Comparison of ENCODE assay signal across 8 cellular contexts in the genomic region with DNA sequence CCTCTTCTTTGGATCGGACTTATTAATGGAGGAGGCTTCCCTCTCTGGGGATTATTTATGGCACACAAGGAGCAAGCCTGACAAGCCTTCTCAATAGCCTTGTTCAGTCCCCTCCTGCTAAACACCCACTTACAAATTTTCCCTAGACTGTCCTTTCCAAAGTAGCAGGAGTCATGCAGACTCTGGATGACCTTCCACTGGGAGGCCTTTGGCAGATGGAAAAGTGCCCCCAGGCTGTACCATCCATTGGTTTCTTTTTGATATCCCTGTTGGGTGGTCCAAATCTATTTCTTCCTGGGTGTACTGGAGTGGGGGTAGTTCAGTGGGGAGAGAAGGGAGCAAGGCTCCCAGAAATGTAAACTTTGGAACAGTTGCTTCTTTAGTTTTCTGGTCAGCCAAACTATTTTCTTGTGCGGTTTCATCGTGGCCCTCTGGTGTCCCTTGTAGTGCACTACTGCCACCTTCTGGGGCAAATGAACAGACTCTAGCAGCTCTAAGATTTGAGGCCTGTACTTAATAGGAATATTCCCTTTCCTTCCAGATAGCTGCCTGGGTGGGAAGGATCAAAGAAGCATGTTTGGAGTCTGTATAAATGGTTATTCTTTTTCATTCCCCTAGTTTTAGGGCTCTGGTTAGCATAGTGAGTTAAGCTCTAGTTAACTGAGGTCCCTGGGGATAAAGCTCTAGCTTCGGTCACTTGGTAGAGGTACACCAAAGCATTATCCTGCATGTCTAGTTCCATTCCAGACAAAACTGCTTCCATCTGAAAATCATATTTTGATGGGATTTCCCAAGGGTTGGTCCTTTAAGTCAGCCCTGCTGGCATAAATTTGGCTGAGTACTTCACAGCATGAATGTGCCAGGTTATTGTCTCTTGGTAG.
DNase-seq lines count a peak whose midpoint lies in the region; ATAC-seq and TF ChIP-seq lines count a peak whose summit lies in the region.

No MANE protein-coding gene starts in this region.

- H3K36me3 Mint-ChIP-seq in activated naive CD4-positive, alpha-beta T cell treated with anti-CD3 and anti-CD28 coated beads, Interleukin-2, amount 10 ng/mL, durations not matched to agents 7 days and 5 days: no peaks in the 10 kb centered on the region

- peak; percentile 83 for TF ChIP-seq CTCF in fibroblast of the aortic adventitia (IDR thresholded peaks at IDR 0.05; ENCODE audit: insufficient read depth, low read length)
- peak in 3 of 4 experiments; percentile 38 to 50 (median 42) for TF ChIP-seq CTCF in prostate gland (IDR thresholded peaks at IDR 0.05)

- no peaks in the 10 kb centered on the region for H3K27me3 Mint-ChIP-seq in activated naive CD4-positive, alpha-beta T cell treated with anti-CD3 and anti-CD28 coated beads, Interleukin-2, amount 10 ng/mL, durations not matched to agents 7 days and 5 days

- H3K4me3 Mint-ChIP-seq in activated naive CD4-positive, alpha-beta T cell treated with anti-CD3 and anti-CD28 coated beads, Interleukin-2, amount 10 ng/mL, durations not matched to agents 7 days and 5 days: no peak overlapping the region

- 57% methylated on average over 4 of the region's 4 CpGs for WGBS in prostate gland

- no peaks in the 10 kb centered on the region for H3K4me1 ChIP-seq in prostate gland (replicated peaks)

- no peaks in the 10 kb centered on the region for H3K9me3 Mint-ChIP-seq in activated naive CD4-positive, alpha-beta T cell treated with anti-CD3 and anti-CD28 coated beads, Interleukin-2, amount 10 ng/mL, durations not matched to agents 7 days and 5 days

- H3K27ac ChIP-seq in prostate gland: no peak overlapping the region

- H3K27me3 ChIP-seq in prostate gland (replicated peaks; ENCODE audit: insufficient read depth): no peaks in the 10 kb centered on the region

- CTCF ChIA-PET in activated naive CD4-positive, alpha-beta T cell treated with anti-CD3 and anti-CD28 coated beads, Interleukin-2, amount 10 ng/mL, durations not matched to agents 7 days and 5 days (lab: Charles Lee): interaction anchor here (1.1 to 3.3 kb wide), 2 partner anchors 677 to 1817 kb away, joined by 3 to 15 read pairs; a partner anchor contains a TSS

- ATAC-seq in GM21723 (IDR thresholded peaks at IDR 0.05; ENCODE audit: unreplicated experiment): peak; percentile 82
- no peak for ATAC-seq in HG03108 (IDR thresholded peaks at IDR 0.05; ENCODE audit: unreplicated experiment)

- no peak for TF ChIP-seq POLR2A in prostate gland (IDR thresholded peaks at IDR 0.05)

- H3K4me3 ChIP-seq in fibroblast of the aortic adventitia (ENCODE audit: low read depth, low read length): no peak overlapping the region
- H3K4me3 ChIP-seq in prostate gland: no peak overlapping the region

- DNase-seq in activated naive CD4-positive, alpha-beta T cell treated with anti-CD3 and anti-CD28 coated beads, Interleukin-2, amount 10 ng/mL, durations not matched to agents 7 days and 5 days: peak; percentile 30
- DNase-seq in activated naive CD4-positive, alpha-beta T cell (lab: John Stamatoyannopoulos, UW): no peak
- DNase-seq in KG1 (lab: John Stamatoyannopoulos, UW) (peak; percentile 18), SK-N-DZ (ENCODE audit: low spot score) (peak; percentile 37), fibroblast of the aortic adventitia (ENCODE audit: low read depth) (peak; percentile 83), prostate gland (ENCODE audit: low spot score) (peak; percentile 18)

- no peaks in the 10 kb centered on the region for H3K4me1 Mint-ChIP-seq in activated naive CD4-positive, alpha-beta T cell treated with anti-CD3 and anti-CD28 coated beads, Interleukin-2, amount 10 ng/mL, durations not matched to agents 7 days and 5 days

- no peak overlapping the region for H3K27ac Mint-ChIP-seq in activated naive CD4-positive, alpha-beta T cell treated with anti-CD3 and anti-CD28 coated beads, Interleukin-2, amount 10 ng/mL, durations not matched to agents 7 days and 5 days

- H3K9me3 ChIP-seq in prostate gland: no peaks in the 10 kb centered on the region

- intact Hi-C loops in prostate gland (cut with DNase I): loop anchor here (10.0 kb wide), 1 partner anchor 1978 kb away; no protein-coding TSS in a partner anchor

- H3K36me3 ChIP-seq in prostate gland: no peaks in the 10 kb centered on the region

Comparison
In these comparisons a context has a peak if more than half of its experiments do, and no peak if none do; other contexts are left out.
1. DNase-seq: peak in activated naive CD4-positive, alpha-beta T cell treated with anti-CD3 and anti-CD28 coated beads, Interleukin-2, amount 10 ng/mL, durations not matched to agents 7 days and 5 days (single experiment), KG1 (single experiment), SK-N-DZ (single experiment), fibroblast of the aortic adventitia (single experiment) and prostate gland (single experiment); none in activated naive CD4-positive, alpha-beta T cell (0 of 4).